16 cellular contexts compared by ENCODE assay signal in genomic region chr5:6760003-6760402, GRCh38.
"Had no signal": no experiment of that assay in that cellular context is flagged by ENCODE, and none has a peak within 500 bp of the region (broad histone marks: within the 10 kb centered on the region; RNA-seq: fewer than 3 reads in every experiment).

No MANE protein-coding gene starts in this region.

- H3K4me1 Mint-ChIP-seq: activated CD4-positive, alpha-beta T cell treated with anti-CD3 and anti-CD28 coated beads, Interleukin-2, amount 10 ng/mL, durations not matched to agents 7 days and 5 days; activated naive CD8-positive, alpha-beta T cell treated with anti-CD3 and anti-CD28 coated beads for 36 hours had no signal

- H3K4me1 ChIP-seq: esophagus muscularis mucosa, tibial nerve had no signal

- H3K27me3 ChIP-seq: esophagus muscularis mucosa, tibial nerve had no signal

- H3K9me3 Mint-ChIP-seq: activated CD4-positive, alpha-beta T cell treated with anti-CD3 and anti-CD28 coated beads, Interleukin-2, amount 10 ng/mL, durations not matched to agents 7 days and 5 days; natural killer cell treated with Interleukin-12 subunit alpha and Interleukin-12 subunit beta and Interleukin-15 and Interleukin-18, amount 100 ng/mL, for 72 hours had no signal

- H3K27ac Mint-ChIP-seq: activated CD4-positive, alpha-beta T cell treated with anti-CD3 and anti-CD28 coated beads, Interleukin-2, amount 10 ng/mL, durations not matched to agents 7 days and 5 days; activated naive CD8-positive, alpha-beta T cell treated with anti-CD3 and anti-CD28 coated beads for 36 hours; natural killer cell treated with Interleukin-12 subunit alpha and Interleukin-12 subunit beta and Interleukin-15 and Interleukin-18, amount 100 ng/mL, for 72 hours had no signal

- H3K9me3 ChIP-seq: esophagus muscularis mucosa, tibial nerve had no signal

- H3K27ac ChIP-seq: esophagus muscularis mucosa, tibial nerve had no signal

- FAIRE-seq: endothelial cell of umbilical vein, urothelium cell line had no signal

- H3K4me3 ChIP-seq: esophagus muscularis mucosa, tibial nerve had no signal

- H3K27me3 Mint-ChIP-seq: activated CD4-positive, alpha-beta T cell treated with anti-CD3 and anti-CD28 coated beads, Interleukin-2, amount 10 ng/mL, durations not matched to agents 7 days and 5 days; activated naive CD8-positive, alpha-beta T cell treated with anti-CD3 and anti-CD28 coated beads for 36 hours; natural killer cell treated with Interleukin-12 subunit alpha and Interleukin-12 subunit beta and Interleukin-15 and Interleukin-18, amount 100 ng/mL, for 72 hours had no signal

- DNase-seq: activated CD4-positive, alpha-beta T cell treated with anti-CD3 and anti-CD28 coated beads, Interleukin-2, amount 10 ng/mL, durations not matched to agents 7 days and 5 days; activated naive CD4-positive, alpha-beta T cell; activated naive CD8-positive, alpha-beta T cell treated with anti-CD3 and anti-CD28 coated beads for 36 hours; amniotic stem cell; effector CD8-positive, alpha-beta T cell; occipital lobe; stimulated activated CD4-positive, alpha-beta T cell treated with anti-CD3 and anti-CD28 coated beads, Interleukin-12 subunit alpha, Interleukin-12 subunit beta, amount 100 ng/mL, for 4 hours; stimulated activated CD4-positive, alpha-beta T cell treated with anti-CD3 and anti-CD28 coated beads, Interleukin-1b, Interleukin-23, amount 100 ng/mL, for 48 hours; stimulated activated CD8-positive, alpha-beta memory T cell treated with anti-CD3 and anti-CD28 coated beads, Interleukin-4, amount 100 ng/mL, for 48 hours; stimulated activated naive CD4-positive, alpha-beta T cell treated with Interleukin-2 at 50 U/mL for 16 hours; T-helper 9 cell had no signal

- H3K4me3 Mint-ChIP-seq: activated CD4-positive, alpha-beta T cell treated with anti-CD3 and anti-CD28 coated beads, Interleukin-2, amount 10 ng/mL, durations not matched to agents 7 days and 5 days; activated naive CD8-positive, alpha-beta T cell treated with anti-CD3 and anti-CD28 coated beads for 36 hours; natural killer cell treated with Interleukin-12 subunit alpha and Interleukin-12 subunit beta and Interleukin-15 and Interleukin-18, amount 100 ng/mL, for 72 hours had no signal
